In the genomic region with DNA sequence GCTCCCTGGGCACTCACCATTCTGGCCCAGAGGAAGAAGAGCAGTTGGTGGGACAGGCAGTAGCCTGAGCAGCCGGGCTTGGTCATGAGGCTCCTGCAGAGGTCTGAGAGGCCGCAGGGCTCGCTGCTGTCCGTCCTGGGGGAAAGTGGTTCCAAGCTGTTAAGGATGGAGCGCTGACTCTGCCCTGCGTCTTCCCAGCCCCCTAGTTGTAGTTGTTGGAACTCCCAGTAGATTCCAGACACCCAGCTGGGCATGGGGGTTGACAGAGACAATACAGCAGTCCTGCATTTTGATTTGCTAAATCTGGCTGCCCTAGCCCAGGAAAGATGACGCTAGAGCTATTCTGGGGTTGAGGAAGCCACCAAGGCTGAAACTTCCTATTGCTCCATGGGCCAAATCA, we compare ENCODE assay signal across 15 cellular contexts. TPM values are rescaled to one million over a fixed set of nuclear protein-coding genes. Genes with fewer than 3 reads are reported as not detected.
DNase-seq lines count a peak whose midpoint lies in the region; ATAC-seq and TF ChIP-seq lines count a peak whose summit lies in the region.
"Had no signal": no experiment of that assay in that cellular context is flagged by ENCODE, and none has a peak within 500 bp of the region (broad histone marks: within the 10 kb centered on the region; RNA-seq: fewer than 3 reads in every experiment).

No MANE protein-coding gene starts in this region.

- no peaks in the 10 kb centered on the region for H3K4me1 Mint-ChIP-seq in activated naive CD8-positive, alpha-beta T cell treated with anti-CD3 and anti-CD28 coated beads, Interleukin-2, amount 50 U/mL, for 24 hours
- H3K4me1 Mint-ChIP-seq: activated CD4-positive, alpha-beta T cell treated with anti-CD3 and anti-CD28 coated beads for 36 hours; activated T-helper 17 cell treated with anti-CD3 and anti-CD28 coated beads, Interleukin-2, amount 50 U/mL, for 72 hours had no signal

- H3K4me1 ChIP-seq in BLaER1 (peaks cover 28% of the 10 kb centered on the region), mesenchymal stem cell (ENCODE audit: control insufficient read depth, insufficient read depth, low read depth, low read length) (peaks cover 6% of the 10 kb centered on the region), breast epithelium (no peaks in the 10 kb centered on the region)
- H3K4me1 ChIP-seq: vagina had no signal

- H3K9me3 ChIP-seq in BLaER1 (no peaks in the 10 kb centered on the region), mesenchymal stem cell (ENCODE audit: control insufficient read depth, low read length) (no peaks in the 10 kb centered on the region), breast epithelium (no peaks in the 10 kb centered on the region)
- H3K9me3 ChIP-seq: vagina had no signal

- H3K36me3 ChIP-seq in BLaER1 (no peaks in the 10 kb centered on the region), mesenchymal stem cell (ENCODE audit: control insufficient read depth in 1 of 2, insufficient read depth in 2 of 2, low read depth in 1 of 2, low read length in 2 of 2) (no peaks in the 10 kb centered on the region), breast epithelium (no peaks in the 10 kb centered on the region)
- H3K36me3 ChIP-seq: vagina had no signal

- H3K27ac ChIP-seq in BLaER1: no peak overlapping the region
- no peak overlapping the region for H3K27ac ChIP-seq in mesenchymal stem cell (ENCODE audit: low read length, poor library complexity, severe bottlenecking)
- no peak overlapping the region for H3K27ac ChIP-seq in breast epithelium
- H3K27ac ChIP-seq: SK-N-MC, vagina had no signal

- no peak overlapping the region for H2BK12ac ChIP-seq in mesenchymal stem cell (ENCODE audit: low read length in 2 of 2)

- no peaks in the 10 kb centered on the region for H3K27me3 ChIP-seq in BLaER1
- peaks cover 14 to 21% of the 10 kb centered on the region in 2 experiments for H3K27me3 ChIP-seq in mesenchymal stem cell (ENCODE audit: control insufficient read depth in 1 of 2, insufficient read depth in 1 of 2, low read length in 2 of 2)
- no peaks in the 10 kb centered on the region for H3K27me3 ChIP-seq in breast epithelium
- H3K27me3 ChIP-seq: vagina had no signal

- H2AFZ ChIP-seq in mesenchymal stem cell (ENCODE audit: low read depth, low read length): no peak overlapping the region

- H4K20me1 ChIP-seq in BLaER1: no peaks in the 10 kb centered on the region

- H3K27ac Mint-ChIP-seq in activated naive CD8-positive, alpha-beta T cell treated with anti-CD3 and anti-CD28 coated beads, Interleukin-2, amount 50 U/mL, for 24 hours: no peak overlapping the region
- H3K27ac Mint-ChIP-seq: activated CD4-positive, alpha-beta T cell treated with anti-CD3 and anti-CD28 coated beads for 36 hours; activated T-helper 17 cell treated with anti-CD3 and anti-CD28 coated beads, Interleukin-2, amount 50 U/mL, for 72 hours had no signal

- H4K8ac ChIP-seq in mesenchymal stem cell (ENCODE audit: low read length): no peak overlapping the region

- H3K4me3 ChIP-seq in BLaER1 (no peak overlapping the region), HFF-Myc (replicated peaks; ENCODE audit: low read depth, low read length) (no peak overlapping the region), cardiac fibroblast (replicated peaks in 1 of 2; ENCODE audit: low read depth in 2 of 2, low read length in 2 of 2) (no peak overlapping the region), mesenchymal stem cell (ENCODE audit: insufficient read depth in 1 of 2, low read depth in 1 of 2, low read length in 2 of 2) (no peak overlapping the region), breast epithelium (no peak overlapping the region)
- H3K4me3 ChIP-seq: SK-N-MC, vagina had no signal

- H3K4me2 ChIP-seq in BLaER1: peak overlapping the region; percentile 57
- H3K4me2 ChIP-seq in mesenchymal stem cell (ENCODE audit: low read length, poor library complexity, severe bottlenecking): no peak overlapping the region

- no peak overlapping the region for H2BK15ac ChIP-seq in mesenchymal stem cell (ENCODE audit: low read depth, poor library complexity, severe bottlenecking)

- WGBS in mesenchymal stem cell: 32% methylated on average over 7 of the region's 7 CpGs

- H3K36me3 Mint-ChIP-seq in activated naive CD8-positive, alpha-beta T cell treated with anti-CD3 and anti-CD28 coated beads, Interleukin-2, amount 50 U/mL, for 24 hours (ENCODE audit: low read depth): no peaks in the 10 kb centered on the region

- H3K9ac ChIP-seq in BLaER1 (no peak overlapping the region), mesenchymal stem cell (ENCODE audit: low read length) (no peak overlapping the region)

- no peak overlapping the region for H2BK120ac ChIP-seq in mesenchymal stem cell (ENCODE audit: low read depth, low read length)

- no peak for ATAC-seq in GM19328 (IDR thresholded peaks at IDR 0.05; ENCODE audit: unreplicated experiment)
- no peak for ATAC-seq in activated naive CD8-positive, alpha-beta T cell treated with anti-CD3 and anti-CD28 coated beads, Interleukin-2, amount 50 U/mL, for 24 hours
- ATAC-seq: activated CD4-positive, alpha-beta T cell treated with anti-CD3 and anti-CD28 coated beads for 36 hours; activated T-helper 17 cell treated with anti-CD3 and anti-CD28 coated beads, Interleukin-2, amount 50 U/mL, for 72 hours had no signal

- no peak overlapping the region for H3K4me3 Mint-ChIP-seq in activated naive CD8-positive, alpha-beta T cell treated with anti-CD3 and anti-CD28 coated beads, Interleukin-2, amount 50 U/mL, for 24 hours
- H3K4me3 Mint-ChIP-seq: activated CD4-positive, alpha-beta T cell treated with anti-CD3 and anti-CD28 coated beads for 36 hours; activated T-helper 17 cell treated with anti-CD3 and anti-CD28 coated beads, Interleukin-2, amount 50 U/mL, for 72 hours had no signal

- no peak overlapping the region for H3K23ac ChIP-seq in mesenchymal stem cell (ENCODE audit: low read length in 2 of 2)

- DNase-seq in HFF-Myc (ENCODE audit: extremely low read depth, low read depth) (no peak), cardiac fibroblast (ENCODE audit: low read depth in 2 of 2) (peak; percentile 23 to 30), mesenchymal stem cell (peak; percentile 51), breast epithelium (ENCODE audit: low spot score in 2 of 2) (no peak)
- DNase-seq in activated CD4-positive, alpha-beta T cell treated with anti-CD3 and anti-CD28 coated beads for 1 hour: no peak
- DNase-seq in activated naive CD8-positive, alpha-beta T cell treated with anti-CD3 and anti-CD28 coated beads, Interleukin-2, amount 50 U/mL, for 24 hours: no peak
- DNase-seq: activated CD4-positive, alpha-beta T cell treated with anti-CD3 and anti-CD28 coated beads for 36 hours; DND-41; NCI-H2227 treated with DMSO at 0.1 percent for 48 hours; small intestine had no signal

- intact Hi-C loops in breast epithelium (cut with DNase I; ENCODE audit: low total_unique reads): no loop called here

- no peaks in the 10 kb centered on the region for H3K79me1 ChIP-seq in mesenchymal stem cell (replicated peaks; ENCODE audit: low read length, poor library complexity, severe bottlenecking)

- H3K18ac ChIP-seq in mesenchymal stem cell (ENCODE audit: low read depth in 1 of 2, low read length in 2 of 2): no peak overlapping the region

- H4K91ac ChIP-seq in mesenchymal stem cell (ENCODE audit: low read length): no peak overlapping the region

- H2AK5ac ChIP-seq in mesenchymal stem cell (ENCODE audit: low read length, severe bottlenecking): no peak overlapping the region

- no peak overlapping the region for H3K4ac ChIP-seq in mesenchymal stem cell (ENCODE audit: low read depth in 1 of 2, low read length in 2 of 2)

- H3K14ac ChIP-seq in mesenchymal stem cell (ENCODE audit: low read length in 2 of 2): no peak overlapping the region

- no peak overlapping the region for H2BK5ac ChIP-seq in mesenchymal stem cell (ENCODE audit: low read depth, low read length, poor library complexity, severe bottlenecking)

- no peaks in the 10 kb centered on the region for H3K9me3 Mint-ChIP-seq in activated naive CD8-positive, alpha-beta T cell treated with anti-CD3 and anti-CD28 coated beads, Interleukin-2, amount 50 U/mL, for 24 hours
- H3K9me3 Mint-ChIP-seq: activated T-helper 17 cell treated with anti-CD3 and anti-CD28 coated beads, Interleukin-2, amount 50 U/mL, for 72 hours had no signal

- no peaks in the 10 kb centered on the region for H3K27me3 Mint-ChIP-seq in activated naive CD8-positive, alpha-beta T cell treated with anti-CD3 and anti-CD28 coated beads, Interleukin-2, amount 50 U/mL, for 24 hours
- H3K27me3 Mint-ChIP-seq: activated CD4-positive, alpha-beta T cell treated with anti-CD3 and anti-CD28 coated beads for 36 hours; activated T-helper 17 cell treated with anti-CD3 and anti-CD28 coated beads, Interleukin-2, amount 50 U/mL, for 72 hours had no signal

- peak; percentile 46 for TF ChIP-seq CTCF in HFF-Myc (IDR thresholded peaks at IDR 0.05; ENCODE audit: low read depth, low read length, missing control alignments)
- TF ChIP-seq CTCF in cardiac fibroblast (IDR thresholded peaks at IDR 0.05; ENCODE audit: low read depth, low read length): peak; percentile 47
- TF ChIP-seq CTCF in breast epithelium (IDR thresholded peaks at IDR 0.05): no peak

- TF ChIP-seq POLR2A in breast epithelium (IDR thresholded peaks at IDR 0.05): no peak

RNA-seq across cellular contexts. Expression of a gene that starts 7.3 kb away (rescaled TPM):
- 0.17 TPM for polyA plus RNA-seq in mesenchymal stem cell (2013, experiment 1 of 2)
- 0.22 TPM for polyA plus RNA-seq in mesenchymal stem cell (2013, experiment 2 of 2)
- 10 to 100 TPM in 1 of 3 donors, 1 to 10 TPM in 2; 5.1 to 10.2 (median 6.4) TPM for total RNA-seq in breast epithelium
- total RNA-seq: activated CD4-positive, alpha-beta T cell treated with anti-CD3 and anti-CD28 coated beads for 36 hours; activated T-helper 17 cell treated with anti-CD3 and anti-CD28 coated beads, Interleukin-2, amount 50 U/mL, for 72 hours had no signal

RNA-seq across cellular contexts. Expression of a gene that starts 13.2 kb away (rescaled TPM):
- polyA plus RNA-seq in mesenchymal stem cell (2013, experiment 1 of 2): 30.9 TPM
- polyA plus RNA-seq in mesenchymal stem cell (2013, experiment 2 of 2): 32.6 TPM
- 10 to 100 TPM; 14.4 to 21.2 (median 16.7) TPM for total RNA-seq in breast epithelium

RNA-seq across cellular contexts. Expression of a gene that starts 24.7 kb away (rescaled TPM):
- 12.3 TPM for polyA plus RNA-seq in mesenchymal stem cell (2013, experiment 1 of 2)
- 13.2 TPM for polyA plus RNA-seq in mesenchymal stem cell (2013, experiment 2 of 2)
- total RNA-seq in breast epithelium: 10 to 100 TPM; 18.4 to 26.2 (median 21.8) TPM

RNA-seq across cellular contexts. Expression of a gene that starts 39.1 kb away (rescaled TPM):
- polyA plus RNA-seq in mesenchymal stem cell (2013, experiment 1 of 2): 7.0 TPM
- polyA plus RNA-seq in mesenchymal stem cell (2013, experiment 2 of 2): 6.5 TPM
- 10 to 100 TPM in 2 of 3 donors, 1 to 10 TPM in 1; 9.4 to 10.2 (median 10.2) TPM for total RNA-seq in breast epithelium

Comparison
In these comparisons a context has a peak if more than half of its experiments do, and no peak if none do; other contexts are left out.
1. DNase-seq: peak in cardiac fibroblast (2 of 2) and mesenchymal stem cell (single experiment); none in HFF-Myc (single experiment), activated CD4-positive, alpha-beta T cell treated with anti-CD3 and anti-CD28 coated beads for 1 hour (single experiment), activated naive CD8-positive, alpha-beta T cell treated with anti-CD3 and anti-CD28 coated beads, Interleukin-2, amount 50 U/mL, for 24 hours (single experiment) and breast epithelium (0 of 2).
2. CTCF ChIP-seq: peak in HFF-Myc (single experiment) and cardiac fibroblast (single experiment); none in breast epithelium (0 of 3).